Comparison of ENCODE assay signal across 8 cellular contexts in the genomic region with DNA sequence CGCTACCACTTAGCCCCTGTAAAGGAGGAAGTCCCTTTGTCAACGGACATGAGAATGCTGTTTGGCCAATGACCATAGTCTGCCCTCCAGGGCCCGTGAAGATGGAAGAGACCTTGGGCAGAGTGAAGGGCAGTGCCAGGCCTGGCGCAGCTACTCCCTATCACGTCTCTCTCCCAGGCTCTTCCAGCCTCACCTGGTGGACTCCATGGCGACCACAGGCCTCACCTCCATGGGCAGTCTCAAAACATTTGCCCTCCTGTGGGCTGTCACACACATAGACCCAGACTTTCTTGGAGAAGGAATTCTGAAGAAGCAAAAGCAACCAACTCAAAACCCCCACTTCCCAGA. TPM values are rescaled to one million over a fixed set of nuclear protein-coding genes. Genes with fewer than 3 reads are reported as not detected.
A peak's percentile ranks its signal among the peaks of the same experiment; 100 is the strongest.
DNase-seq lines count a peak whose midpoint lies in the region; ATAC-seq and TF ChIP-seq lines count a peak whose summit lies in the region.
"Not testable (repeated sequence)": the region's sequence is repeated elsewhere in the genome, so short reads cannot be mapped to it uniquely, and the experiment has no call there.

No MANE protein-coding gene starts in this region.

- not testable (repeated sequence) for H3K9me2 ChIP-seq in GM23248 (ENCODE audit: insufficient read depth); hepatocyte (replicated peaks; ENCODE audit: insufficient read depth)

- not testable (repeated sequence) for H3K27ac ChIP-seq in GM23248
- peak overlapping the region in 54 of 59 donors; percentile 21 to 96 (median 89) for H3K27ac ChIP-seq in dorsolateral prefrontal cortex
- peak overlapping the region; percentile 94 for H3K27ac ChIP-seq in hepatocyte

- not testable (repeated sequence) for H3K27me3 Mint-ChIP-seq in activated T-cell treated with anti-CD3 and anti-CD28 coated beads, Interleukin-2, amount 50 U/mL, for 72 hours (ENCODE audit: low read depth); naive B cell; stimulated activated memory B cell treated with anti-CD40 and anti-IgM and Interleukin-4, amounts not matched to agents 10 μg/mL and 1 μg/mL and 100 μg/mL, for 72 hours

- H3K4me1 Mint-ChIP-seq in activated T-cell treated with anti-CD3 and anti-CD28 coated beads, Interleukin-2, amount 50 U/mL, for 72 hours (ENCODE audit: low read depth), result peaks cover 22% of the 10 kb centered on the region
- peaks cover 27 to 31% (median 29%) of the 10 kb centered on the region in 3 donors for H3K4me1 Mint-ChIP-seq in naive B cell
- peaks cover 36% of the 10 kb centered on the region for H3K4me1 Mint-ChIP-seq in stimulated activated memory B cell treated with anti-CD40 and anti-IgM and Interleukin-4, amounts not matched to agents 10 μg/mL and 1 μg/mL and 100 μg/mL, for 72 hours

- H2AFZ ChIP-seq in GM23248 (peak overlapping the region; percentile 92), hepatocyte (peak overlapping the region; percentile 98)

- H3K4me3 Mint-ChIP-seq in activated T-cell treated with anti-CD3 and anti-CD28 coated beads, Interleukin-2, amount 50 U/mL, for 72 hours, result peak overlapping the region; percentile 94 to 95
- H3K4me3 Mint-ChIP-seq in naive B cell, result peak overlapping the region; percentile 92 to 100 (median 96)
- H3K4me3 Mint-ChIP-seq in stimulated activated memory B cell treated with anti-CD40 and anti-IgM and Interleukin-4, amounts not matched to agents 10 μg/mL and 1 μg/mL and 100 μg/mL, for 72 hours, result peak overlapping the region; percentile 91

- H3K4me3 ChIP-seq in AG09309 (ENCODE audit: control insufficient read depth, low read depth, low read length) (peak overlapping the region; percentile 66), GM23248 (peak overlapping the region; percentile 87), NT2/D1 (ENCODE audit: insufficient read length, low read depth) (peak overlapping the region; percentile 88), dorsolateral prefrontal cortex (peak overlapping the region; percentile 37 to 98 (median 85)), hepatocyte (peak overlapping the region; percentile 94)

- not testable (repeated sequence) for H4K20me1 ChIP-seq in GM23248 (ENCODE audit: insufficient read depth); hepatocyte (ENCODE audit: insufficient read depth, poor library complexity, severe bottlenecking)

- not testable (repeated sequence) for H3F3A ChIP-seq in GM23248 (ENCODE audit: insufficient read depth)

- in situ Hi-C loops in GM23248 (cut with MboI), result not testable (repeated sequence)

- H3K9me3 Mint-ChIP-seq in activated T-cell treated with anti-CD3 and anti-CD28 coated beads, Interleukin-2, amount 50 U/mL, for 72 hours; naive B cell; stimulated activated memory B cell treated with anti-CD40 and anti-IgM and Interleukin-4, amounts not matched to agents 10 μg/mL and 1 μg/mL and 100 μg/mL, for 72 hours: not testable (repeated sequence)

- not testable (repeated sequence) for H3K9me3 ChIP-seq in GM23248 (ENCODE audit: low read depth); hepatocyte (ENCODE audit: low read depth)
- 0 out of 2 replicates have a peak, but pooled peaks cover 12% of the 10 kb centered on the region for H3K9me3 ChIP-seq in NT2/D1 (ENCODE audit: insufficient read depth, low read length)

- ATAC-seq in activated T-cell treated with anti-CD3 and anti-CD28 coated beads, Interleukin-2, amount 50 U/mL, for 72 hours (replicated peaks in 1 of 2), result peak in 1 of 2 donors; percentile 0
- not testable (repeated sequence) for ATAC-seq in naive B cell (ENCODE audit: low read depth in 2 of 2); stimulated activated memory B cell treated with anti-CD40 and anti-IgM and Interleukin-4, amounts not matched to agents 10 μg/mL and 1 μg/mL and 100 μg/mL, for 72 hours

- 45 to 50% methylated on average over 6 of the region's 6 CpGs for WGBS in GM23248 (ENCODE audit: low coverage in 1 of 2, low lambda C conversion rate in 2 of 2, missing lambda C conversion rate in 2 of 2), 2 experiments
- WGBS in hepatocyte (ENCODE audit: low lambda C conversion rate, missing lambda C conversion rate), result 71% methylated on average over 6 of the region's 6 CpGs

- peak overlapping the region; percentile 87 for H3K27ac Mint-ChIP-seq in activated T-cell treated with anti-CD3 and anti-CD28 coated beads, Interleukin-2, amount 50 U/mL, for 72 hours
- peak overlapping the region in 5 of 6 donors; percentile 41 to 88 (median 78) for H3K27ac Mint-ChIP-seq in naive B cell
- peak overlapping the region; percentile 79 for H3K27ac Mint-ChIP-seq in stimulated activated memory B cell treated with anti-CD40 and anti-IgM and Interleukin-4, amounts not matched to agents 10 μg/mL and 1 μg/mL and 100 μg/mL, for 72 hours

- H3K79me2 ChIP-seq in GM23248 (ENCODE audit: insufficient read depth), result peaks cover 15% of the 10 kb centered on the region; the same call in 1 of the 2 replicates
- peaks cover 31% of the 10 kb centered on the region for H3K79me2 ChIP-seq in hepatocyte

- H3K4me2 ChIP-seq in GM23248 (ENCODE audit: unreplicated experiment), result peak overlapping the region; percentile 88
- H3K4me2 ChIP-seq in hepatocyte, result peak overlapping the region; percentile 97

- H3K36me3 Mint-ChIP-seq in activated T-cell treated with anti-CD3 and anti-CD28 coated beads, Interleukin-2, amount 50 U/mL, for 72 hours (ENCODE audit: insufficient read depth in 2 of 2); naive B cell: not testable (repeated sequence)
- H3K36me3 Mint-ChIP-seq in stimulated activated memory B cell treated with anti-CD40 and anti-IgM and Interleukin-4, amounts not matched to agents 10 μg/mL and 1 μg/mL and 100 μg/mL, for 72 hours, result peaks cover 21% of the 10 kb centered on the region

- DNase-seq in AG09309 (ENCODE audit: low read depth); NT2/D1 (ENCODE audit: low read depth, low spot score); activated T-cell treated with anti-CD3 and anti-CD28 coated beads, Interleukin-2, amount 50 U/mL, for 72 hours; dorsolateral prefrontal cortex; hepatocyte (ENCODE audit: low spot score); naive B cell: not testable (repeated sequence)
- peak; percentile 4 for DNase-seq in GM23248

- peak overlapping the region; percentile 94 for H3K9ac ChIP-seq in GM23248
- H3K9ac ChIP-seq in NT2/D1 (ENCODE audit: insufficient read length, low read depth), result peak overlapping the region; percentile 92

- not testable (repeated sequence) for TF ChIP-seq CTCF in AG09309 (IDR thresholded peaks at IDR 0.05; ENCODE audit: control insufficient read depth, insufficient read depth, low read depth, low read length, missing control alignments); dorsolateral prefrontal cortex (IDR thresholded peaks at IDR 0.05 in 54 of 56, conservative IDR thresholded peaks at IDR 0.05 in 2 of 56; ENCODE audit: low read depth in 1 of 56, partially characterized antibody in 56 of 56); hepatocyte (IDR thresholded peaks at IDR 0.05; ENCODE audit: poor library complexity)

- intact Hi-C loops in dorsolateral prefrontal cortex (cut with DNase I), result loop anchor here in 1 of 2 donors (5.0 kb wide), 1 partner anchor 321 kb away; no protein-coding TSS in a partner anchor

- H3K27me3 ChIP-seq in GM23248 (replicated peaks; ENCODE audit: insufficient read depth); NT2/D1 (ENCODE audit: insufficient read depth, insufficient read length); dorsolateral prefrontal cortex; hepatocyte: not testable (repeated sequence)

- not testable (repeated sequence) for H3K36me3 ChIP-seq in GM23248 (ENCODE audit: low read depth); NT2/D1 (ENCODE audit: insufficient read depth, insufficient read length, low read length); hepatocyte (replicated peaks; ENCODE audit: insufficient read depth, low read depth)

- H3K4me1 ChIP-seq in GM23248 (ENCODE audit: insufficient read depth), result peaks cover 15% of the 10 kb centered on the region; the same call in 1 of the 2 replicates
- not testable (repeated sequence) for H3K4me1 ChIP-seq in NT2/D1 (ENCODE audit: insufficient read depth, insufficient read length); hepatocyte (ENCODE audit: insufficient read depth)

RNA-seq across cellular contexts. Expression of a gene that starts 0.5 kb away (rescaled TPM):
- total RNA-seq in GM23248 (2014; rRNA removed; shearing (Covaris generic)), result 23.0 and 25.4 TPM in 2 replicates
- polyA plus RNA-seq in GM23248 (2016; fragmentation: Nextera tagmentation; extraction: Ambion mirVana), result 35.4 and 35.9 TPM in 2 replicates
- total RNA-seq in activated T-cell treated with anti-CD3 and anti-CD28 coated beads, Interleukin-2, amount 50 U/mL, for 72 hours, result 10 to 100 TPM; 21.6 to 24.4 TPM
- total RNA-seq in dorsolateral prefrontal cortex, result 10 to 100 TPM in 96 of 120 experiments, 1 to 10 TPM in 24; 6.3 to 22.2 (median 12.8) TPM
- total RNA-seq in hepatocyte, result 26.5 and 38.3 TPM in 2 replicates
- 41.3 and 47.4 TPM in 2 replicates for polyA plus RNA-seq in hepatocyte
- 10 to 100 TPM; 13.3 to 27.0 (median 21.8) TPM for polyA plus RNA-seq in naive B cell (ENCODE audit: low read depth in 6 of 6)

RNA-seq across cellular contexts. Expression of a gene that starts 35.6 kb away (rescaled TPM):
- 5.1 and 10.1 TPM in 2 replicates for total RNA-seq in GM23248 (2014; rRNA removed; shearing (Covaris generic))
- polyA plus RNA-seq in GM23248 (2016; fragmentation: Nextera tagmentation; extraction: Ambion mirVana) (16.8 and 19.2 TPM in 2 replicates), hepatocyte (22.6 and 28.4 TPM in 2 replicates), naive B cell (ENCODE audit: low read depth in 6 of 6) (10 to 100 TPM in 5 of 6 donors, 1 to 10 TPM in 1; 8.6 to 18.3 (median 16.9) TPM)
- total RNA-seq in activated T-cell treated with anti-CD3 and anti-CD28 coated beads, Interleukin-2, amount 50 U/mL, for 72 hours, result 10 to 100 TPM; 24.7 to 27.2 TPM
- total RNA-seq in dorsolateral prefrontal cortex (10 to 100 TPM in 105 of 120 experiments, 1 to 10 TPM in 15; 6.2 to 20.1 (median 13.4) TPM), hepatocyte (14.6 and 15.2 TPM in 2 replicates)
